Comparison of ENCODE assay signal across 9 cellular contexts in genomic region chr6:57221936-57222683, GRCh38. TPM values are rescaled to one million over a fixed set of nuclear protein-coding genes. Genes with fewer than 3 reads are reported as not detected.
DNase-seq lines count a peak whose midpoint lies in the region; ATAC-seq, FAIRE-seq and TF ChIP-seq lines count a peak whose summit lies in the region.
"Had no signal": no experiment of that assay in that cellular context is flagged by ENCODE, and none has a peak within 500 bp of the region (broad histone marks: within the 10 kb centered on the region; RNA-seq: fewer than 3 reads in every experiment).

Gene RAB23 (minus strand): TSS chr6:57222307. CDS start chr6:57210380, 11,927 bp downstream.

- H3K36me3 Mint-ChIP-seq in activated CD4-positive, alpha-beta T cell treated with anti-CD3 and anti-CD28 coated beads, Interleukin-2, amount 10 ng/mL, durations not matched to agents 7 days and 5 days (ENCODE audit: low read depth) = peaks cover 10% of the 10 kb centered on the region

- DNase-seq in C1 segment of cervical spinal cord (lab: John Stamatoyannopoulos, UW) (peak; percentile 26 to 94 (median 80)), GM19239 (ENCODE audit: insufficient read length, low spot score) (peak; percentile 69), NCI-H510A treated with DMSO at 0.1 percent for 48 hours (lab: John Stamatoyannopoulos, UW) (peak; percentile 97), dermis blood vessel endothelial cell (peak; percentile 89), left lung (peak; percentile 85 to 96)
- DNase-seq in activated CD4-positive, alpha-beta T cell treated with anti-CD3 and anti-CD28 coated beads, Interleukin-2, amount 10 ng/mL, durations not matched to agents 7 days and 5 days = peak; percentile 77
- peak; percentile 73 for DNase-seq in stimulated activated CD4-positive, alpha-beta T cell treated with anti-CD3 and anti-CD28 coated beads, Interleukin-2, amount 100 ng/mL, for 4 hours (ENCODE audit: low read depth)

- peaks cover 31% of the 10 kb centered on the region for H3K27me3 Mint-ChIP-seq in activated CD4-positive, alpha-beta T cell treated with anti-CD3 and anti-CD28 coated beads, Interleukin-2, amount 10 ng/mL, durations not matched to agents 7 days and 5 days

- POLR2A ChIA-PET in activated CD4-positive, alpha-beta T cell treated with anti-CD3 and anti-CD28 coated beads, Interleukin-2, amount 10 ng/mL, durations not matched to agents 7 days and 5 days (lab: Charles Lee) = no interaction called here

- peaks cover 3 to 9% of the 10 kb centered on the region in 2 donors for H3K4me1 ChIP-seq in left lung

- peaks cover 3% of the 10 kb centered on the region for H3K9me3 Mint-ChIP-seq in activated CD4-positive, alpha-beta T cell treated with anti-CD3 and anti-CD28 coated beads, Interleukin-2, amount 10 ng/mL, durations not matched to agents 7 days and 5 days

- no peaks in the 10 kb centered on the region for H3K36me3 ChIP-seq in left lung

- intact Hi-C loops in left lung (cut with DNase I) = no loop called here

- peak within 1 kb of the TSS; percentile 91 to 98 for H3K4me3 ChIP-seq in left lung

- no peaks in the 10 kb centered on the region for H3K9me3 ChIP-seq in left lung

- peak within 1 kb of the TSS; percentile 90 for H3K27ac Mint-ChIP-seq in activated CD4-positive, alpha-beta T cell treated with anti-CD3 and anti-CD28 coated beads, Interleukin-2, amount 10 ng/mL, durations not matched to agents 7 days and 5 days

- peak within 1 kb of the TSS; percentile 78 to 94 for H3K27ac ChIP-seq in left lung

- CTCF ChIA-PET in activated CD4-positive, alpha-beta T cell treated with anti-CD3 and anti-CD28 coated beads, Interleukin-2, amount 10 ng/mL, durations not matched to agents 7 days and 5 days (lab: Charles Lee) = interaction anchor here (0.9 to 1.6 kb wide), 6 partner anchors 9 to 55 kb away, joined by 3 to 6 read pairs (median 4); partner anchors contain the start of gene BAG2

- H3K27me3 ChIP-seq in left lung = peaks cover 0 to 4% of the 10 kb centered on the region in 2 donors

- peaks cover 36% of the 10 kb centered on the region for H3K4me1 Mint-ChIP-seq in activated CD4-positive, alpha-beta T cell treated with anti-CD3 and anti-CD28 coated beads, Interleukin-2, amount 10 ng/mL, durations not matched to agents 7 days and 5 days

- peak; percentile 89 for FAIRE-seq in GM19239 (lab: Jason Lieb, UNC)
- FAIRE-seq: islet of Langerhans had no signal

- peak within 1 kb of the TSS; percentile 88 for H3K4me3 Mint-ChIP-seq in activated CD4-positive, alpha-beta T cell treated with anti-CD3 and anti-CD28 coated beads, Interleukin-2, amount 10 ng/mL, durations not matched to agents 7 days and 5 days

- peak in 1 of 2 donors; percentile 11 for TF ChIP-seq CTCF in left lung (IDR thresholded peaks at IDR 0.05)

- ATAC-seq in HG03439 (IDR thresholded peaks at IDR 0.05; ENCODE audit: unreplicated experiment) (peak; percentile 89), left lung (peak; percentile 95)

RNA-seq across cellular contexts. Expression of gene RAB23, which starts in this region (rescaled TPM):
- total RNA-seq in activated CD4-positive, alpha-beta T cell treated with anti-CD3 and anti-CD28 coated beads, Interleukin-2, amount 10 ng/mL, durations not matched to agents 7 days and 5 days = 1 to 10 TPM; 3.5 to 3.8 TPM
- 8.1 and 9.0 TPM in 2 replicates for total RNA-seq in dermis blood vessel endothelial cell
- 10 to 100 TPM; 14.0 to 21.7 TPM for total RNA-seq in left lung

Comparison
In these comparisons a context has a peak if more than half of its experiments do, and no peak if none do; other contexts are left out.
1. Peak in every context shown above with its lines: DNase-seq, ATAC-seq, H3K4me3 ChIP-seq and H3K27ac ChIP-seq.